25 cellular contexts compared by ENCODE assay signal in the genomic region with DNA sequence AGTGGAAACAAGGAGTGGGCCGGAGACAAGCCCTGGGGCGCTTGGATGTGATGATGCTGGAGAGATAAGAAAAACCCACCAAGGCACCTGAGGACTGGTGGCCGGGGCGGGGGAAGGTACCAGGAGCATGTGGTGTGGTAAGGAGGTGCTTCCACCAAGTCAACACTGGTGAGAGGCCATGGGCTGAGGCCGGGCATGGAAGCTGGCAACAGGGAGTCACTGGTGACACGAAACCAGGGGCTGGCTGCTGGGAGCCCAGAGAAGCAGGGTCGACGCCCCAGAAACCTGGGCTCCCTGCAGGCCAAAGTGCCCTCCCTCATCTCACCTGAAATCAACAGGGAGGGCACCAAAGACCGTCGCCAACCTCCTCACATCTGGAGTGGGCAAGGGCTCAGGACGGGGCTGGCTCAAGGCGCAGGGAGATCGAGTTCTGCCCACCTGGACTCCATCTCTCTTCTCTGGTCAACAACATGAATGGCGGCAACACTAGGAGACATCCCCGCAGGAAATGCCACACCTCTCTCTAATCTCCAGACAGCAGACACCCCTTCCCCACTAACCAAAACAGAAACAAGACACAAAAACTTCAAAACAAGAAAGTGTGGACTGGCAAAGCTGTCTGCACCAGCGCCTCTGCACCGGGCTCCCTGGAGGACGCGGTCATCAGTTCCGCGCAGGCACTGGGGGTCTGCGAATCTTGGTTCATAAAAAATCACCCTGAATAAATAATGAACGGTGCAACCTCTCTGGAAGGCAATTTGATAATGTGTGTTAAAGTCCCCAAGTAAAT.
DNase-seq lines count a peak whose midpoint lies in the region; ATAC-seq and TF ChIP-seq lines count a peak whose summit lies in the region.
"Had no signal": no experiment of that assay in that cellular context is flagged by ENCODE, and none has a peak within 500 bp of the region (broad histone marks: within the 10 kb centered on the region; RNA-seq: fewer than 3 reads in every experiment).

No MANE protein-coding gene starts in this region.

- DNase-seq in left ventricle myocardium superior: peak; percentile 31
- DNase-seq in left ventricle myocardium inferior: no peak
- peak; percentile 82 for DNase-seq in mesenteric fat pad (ENCODE audit: low spot score)
- no peak for DNase-seq in type B pancreatic cell (ENCODE audit: extremely low spot score, unreplicated experiment)
- DNase-seq in hepatic stellate cell (ENCODE audit: low spot score): no peak
- no peak for DNase-seq in NCI-H187 treated with DMSO at 0.1 percent for 48 hours (lab: John Stamatoyannopoulos, UW)
- DNase-seq: activated B cell treated with CpG ODN at 0.5 μM for 24 hours; activated CD4-positive, alpha-beta memory T cell treated with anti-CD3 and anti-CD28 coated beads, Interleukin-2, amount 10 ng/mL, durations not matched to agents 7 days and 5 days; activated gamma-delta T cell treated with Interleukin-2 at 50 U/mL for 16 hours; amygdala; CD4-positive, CD25-positive, alpha-beta regulatory T cell; DMS 273 treated with DMSO at 0.1 percent for 48 hours; NCI-H1092; NCI-H2029 treated with DMSO at 0.1 percent for 48 hours; NCI-H446; NCI-H82; nucleus accumbens; T-helper 9 cell had no signal

- H3K9me3 Mint-ChIP-seq in activated T-helper 17 cell treated with anti-CD3 and anti-CD28 coated beads, Interleukin-2, amount 50 U/mL, for 72 hours: no peaks in the 10 kb centered on the region
- no peaks in the 10 kb centered on the region for H3K9me3 Mint-ChIP-seq in type B pancreatic cell
- H3K9me3 Mint-ChIP-seq: activated B cell treated with CpG ODN at 0.5 μM for 24 hours; dendritic cell treated with granulocyte-macrophage colony-stimulating factor and Interleukin-4, amounts not matched to agents 40 ng/mL and 50 ng/mL, for 4 days had no signal

- no peak overlapping the region for H3K27ac ChIP-seq in left ventricle myocardium inferior (replicated peaks)
- H3K27ac ChIP-seq: cardiac muscle cell, RWPE1 had no signal

- H3K36me3 Mint-ChIP-seq in activated T-helper 17 cell treated with anti-CD3 and anti-CD28 coated beads, Interleukin-2, amount 50 U/mL, for 72 hours (ENCODE audit: low read depth): no peaks in the 10 kb centered on the region
- no peaks in the 10 kb centered on the region for H3K36me3 Mint-ChIP-seq in type B pancreatic cell

- H3K4me1 ChIP-seq in left ventricle myocardium inferior: peaks cover 66% of the 10 kb centered on the region

- peak overlapping the region; percentile 28 for H3K27ac Mint-ChIP-seq in activated T-helper 17 cell treated with anti-CD3 and anti-CD28 coated beads, Interleukin-2, amount 50 U/mL, for 72 hours
- peak overlapping the region; percentile 26 for H3K27ac Mint-ChIP-seq in type B pancreatic cell
- H3K27ac Mint-ChIP-seq: activated B cell treated with CpG ODN at 0.5 μM for 24 hours had no signal

- H3K4me3 ChIP-seq in left ventricle myocardium inferior: no peak overlapping the region
- H3K4me3 ChIP-seq: cardiac muscle cell, lung had no signal

- no peaks in the 10 kb centered on the region for H3K27me3 ChIP-seq in left ventricle myocardium inferior (ENCODE audit: low read depth)
- H3K27me3 ChIP-seq: cardiac muscle cell had no signal

- H3K9me3 ChIP-seq in left ventricle myocardium inferior (replicated peaks): no peaks in the 10 kb centered on the region

- TF ChIP-seq CTCF in left ventricle myocardium inferior (IDR thresholded peaks at IDR 0.05; ENCODE audit: borderline replicate concordance) (no peak), type B pancreatic cell (conservative IDR thresholded peaks at IDR 0.05) (no peak)

- H3K4me1 Mint-ChIP-seq in activated T-helper 17 cell treated with anti-CD3 and anti-CD28 coated beads, Interleukin-2, amount 50 U/mL, for 72 hours: peaks cover 37% of the 10 kb centered on the region
- H3K4me1 Mint-ChIP-seq in type B pancreatic cell (ENCODE audit: unreplicated experiment): peaks cover 38% of the 10 kb centered on the region

- intact Hi-C loops in left ventricle myocardium superior (cut with micrococcal nuclease) (no loop called here), left ventricle myocardium inferior (cut with micrococcal nuclease) (no loop called here)

- H3K4me3 Mint-ChIP-seq in activated T-helper 17 cell treated with anti-CD3 and anti-CD28 coated beads, Interleukin-2, amount 50 U/mL, for 72 hours: no peak overlapping the region
- H3K4me3 Mint-ChIP-seq in type B pancreatic cell: no peak overlapping the region
- H3K4me3 Mint-ChIP-seq: activated B cell treated with CpG ODN at 0.5 μM for 24 hours; dendritic cell treated with granulocyte-macrophage colony-stimulating factor and Interleukin-4, amounts not matched to agents 40 ng/mL and 50 ng/mL, for 4 days had no signal

- no peaks in the 10 kb centered on the region for H3K27me3 Mint-ChIP-seq in activated T-helper 17 cell treated with anti-CD3 and anti-CD28 coated beads, Interleukin-2, amount 50 U/mL, for 72 hours
- H3K27me3 Mint-ChIP-seq in type B pancreatic cell: no peaks in the 10 kb centered on the region
- H3K27me3 Mint-ChIP-seq: activated CD4-positive, alpha-beta memory T cell treated with anti-CD3 and anti-CD28 coated beads, Interleukin-2, amount 10 ng/mL, durations not matched to agents 7 days and 5 days; CD4-positive, CD25-positive, alpha-beta regulatory T cell; dendritic cell treated with granulocyte-macrophage colony-stimulating factor and Interleukin-4, amounts not matched to agents 40 ng/mL and 50 ng/mL, for 4 days had no signal

- no peaks in the 10 kb centered on the region for H3K36me3 ChIP-seq in left ventricle myocardium inferior
- H3K36me3 ChIP-seq: cardiac muscle cell had no signal

- no peak for ATAC-seq in left ventricle myocardium superior
- ATAC-seq in activated T-helper 17 cell treated with anti-CD3 and anti-CD28 coated beads, Interleukin-2, amount 50 U/mL, for 72 hours (replicated peaks): no peak
- no peak for ATAC-seq in GM19328 (IDR thresholded peaks at IDR 0.05; ENCODE audit: unreplicated experiment)
- ATAC-seq: SK-N-SH treated with all-trans-retinoic acid at 6 μM for 48 hours had no signal

Comparison
In these comparisons a context has a peak if more than half of its experiments do, and no peak if none do; other contexts are left out.
1. DNase-seq: peak in left ventricle myocardium superior (single experiment) and mesenteric fat pad (single experiment); none in left ventricle myocardium inferior (single experiment), type B pancreatic cell (single experiment), hepatic stellate cell (single experiment) and NCI-H187 treated with DMSO at 0.1 percent for 48 hours (single experiment).